22 cellular contexts compared by ENCODE assay signal in the genomic region with DNA sequence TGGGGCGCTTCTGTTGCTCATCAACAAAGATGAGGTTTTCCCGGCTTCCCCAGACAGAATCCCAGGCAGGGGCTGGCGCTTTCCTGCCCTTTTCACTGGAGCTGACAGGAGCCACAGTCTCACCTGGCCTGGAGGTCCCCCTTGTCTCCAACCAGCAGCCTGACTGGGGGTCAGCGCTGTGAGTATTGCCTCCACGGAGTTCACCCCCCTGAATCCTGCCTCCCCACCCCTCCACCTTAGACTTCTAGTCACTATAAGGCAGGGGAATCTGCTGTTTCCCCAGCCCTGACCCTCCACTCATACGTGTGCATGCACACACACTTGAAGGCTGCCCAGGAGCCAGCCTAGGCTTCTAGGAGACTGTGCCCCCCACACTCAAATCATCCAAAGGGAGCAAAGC. TPM values are rescaled to one million over a fixed set of nuclear protein-coding genes. Genes with fewer than 3 reads are reported as not detected.
"Had no signal": no experiment of that assay in that cellular context is flagged by ENCODE, and none has a peak within 500 bp of the region (broad histone marks: within the 10 kb centered on the region; RNA-seq: fewer than 3 reads in every experiment).

No MANE protein-coding gene starts in this region.

- H3K27me3 ChIP-seq: dorsolateral prefrontal cortex, gastrocnemius medialis, upper lobe of right lung had no signal

- H3K4me1 Mint-ChIP-seq: brain, mesothelial cell of epicardium, nephron had no signal

- H3K9me3 Mint-ChIP-seq: activated naive CD4-positive, alpha-beta T cell treated with anti-CD3 and anti-CD28 coated beads, Interleukin-2, amount 10 ng/mL, durations not matched to agents 7 days and 5 days; activated T-cell treated with anti-CD3 and anti-CD28 coated beads, Interleukin-2, amount 50 U/mL, for 72 hours; effector memory CD8-positive, alpha-beta T cell; mesothelial cell of epicardium; nephron; stimulated activated naive B cell treated with anti-CD40 and anti-IgM and Interleukin-4, amounts not matched to agents 10 μg/mL and 1 μg/mL and 100 μg/mL, for 72 hours had no signal

- H3K4me3 ChIP-seq: dorsolateral prefrontal cortex, gastrocnemius medialis, smooth muscle cell, upper lobe of right lung had no signal

- H3K9me3 ChIP-seq: gastrocnemius medialis, upper lobe of right lung had no signal

- DNase-seq: activated CD4-positive, alpha-beta T cell treated with anti-CD3 and anti-CD28 coated beads for 1 hour; activated CD4-positive, alpha-beta T cell treated with anti-CD3 and anti-CD28 coated beads, Interleukin-2, amount 50 U/mL, for 1 hour; activated CD8-positive, alpha-beta T cell treated with anti-CD3 and anti-CD28 coated beads, Interleukin-2, amount 10 ng/mL, durations not matched to agents 7 days and 5 days; activated effector memory CD4-positive, alpha-beta T cell treated with anti-CD3 and anti-CD28 coated beads, Interleukin-2, amount 50 U/mL, for 16 hours; activated naive CD4-positive, alpha-beta T cell treated with anti-CD3 and anti-CD28 coated beads, Interleukin-2, amount 10 ng/mL, durations not matched to agents 7 days and 5 days; activated T-cell treated with anti-CD3 and anti-CD28 coated beads, Interleukin-2, amount 50 U/mL, for 72 hours; dorsolateral prefrontal cortex; effector memory CD8-positive, alpha-beta T cell; gastrocnemius medialis; hypothalamus; left ventricle myocardium superior; mammary epithelial cell; stimulated activated CD4-positive, alpha-beta T cell treated with anti-CD3 and anti-CD28 coated beads, Interleukin-15, amount 100 ng/mL, for 24 hours; stimulated activated naive B cell treated with anti-CD40 and anti-IgM and Interleukin-4, amounts not matched to agents 10 μg/mL and 1 μg/mL and 100 μg/mL, for 72 hours; T-helper 1 cell had no signal

- H3K36me3 ChIP-seq: gastrocnemius medialis, upper lobe of right lung had no signal

- H3K27ac Mint-ChIP-seq: activated CD8-positive, alpha-beta T cell treated with anti-CD3 and anti-CD28 coated beads, Interleukin-2, amount 10 ng/mL, durations not matched to agents 7 days and 5 days; activated naive CD4-positive, alpha-beta T cell treated with anti-CD3 and anti-CD28 coated beads, Interleukin-2, amount 10 ng/mL, durations not matched to agents 7 days and 5 days; activated T-cell treated with anti-CD3 and anti-CD28 coated beads, Interleukin-2, amount 50 U/mL, for 72 hours; brain; effector memory CD8-positive, alpha-beta T cell; mesothelial cell of epicardium; nephron; stimulated activated naive B cell treated with anti-CD40 and anti-IgM and Interleukin-4, amounts not matched to agents 10 μg/mL and 1 μg/mL and 100 μg/mL, for 72 hours had no signal

- H3K27me3 Mint-ChIP-seq: brain; stimulated activated naive B cell treated with anti-CD40 and anti-IgM and Interleukin-4, amounts not matched to agents 10 μg/mL and 1 μg/mL and 100 μg/mL, for 72 hours had no signal

- ATAC-seq: activated CD8-positive, alpha-beta T cell treated with anti-CD3 and anti-CD28 coated beads, Interleukin-2, amount 10 ng/mL, durations not matched to agents 7 days and 5 days; activated T-cell treated with anti-CD3 and anti-CD28 coated beads, Interleukin-2, amount 50 U/mL, for 72 hours; effector memory CD8-positive, alpha-beta T cell; esophagus mucosa; gastrocnemius medialis; left ventricle myocardium superior; sciatic nerve; stimulated activated naive B cell treated with anti-CD40 and anti-IgM and Interleukin-4, amounts not matched to agents 10 μg/mL and 1 μg/mL and 100 μg/mL, for 72 hours; upper lobe of right lung had no signal

- H3K36me3 Mint-ChIP-seq: activated naive CD4-positive, alpha-beta T cell treated with anti-CD3 and anti-CD28 coated beads, Interleukin-2, amount 10 ng/mL, durations not matched to agents 7 days and 5 days; brain; stimulated activated naive B cell treated with anti-CD40 and anti-IgM and Interleukin-4, amounts not matched to agents 10 μg/mL and 1 μg/mL and 100 μg/mL, for 72 hours had no signal

- H3K27ac ChIP-seq: upper lobe of right lung had no signal

- H3K4me3 Mint-ChIP-seq: activated CD8-positive, alpha-beta T cell treated with anti-CD3 and anti-CD28 coated beads, Interleukin-2, amount 10 ng/mL, durations not matched to agents 7 days and 5 days; activated naive CD4-positive, alpha-beta T cell treated with anti-CD3 and anti-CD28 coated beads, Interleukin-2, amount 10 ng/mL, durations not matched to agents 7 days and 5 days; activated T-cell treated with anti-CD3 and anti-CD28 coated beads, Interleukin-2, amount 50 U/mL, for 72 hours; brain; effector memory CD8-positive, alpha-beta T cell; mesothelial cell of epicardium; nephron; stimulated activated naive B cell treated with anti-CD40 and anti-IgM and Interleukin-4, amounts not matched to agents 10 μg/mL and 1 μg/mL and 100 μg/mL, for 72 hours had no signal

RNA-seq across cellular contexts. Expression of gene LYVE1, which starts 58.8 kb away (rescaled TPM):
- total RNA-seq: activated CD8-positive, alpha-beta T cell treated with anti-CD3 and anti-CD28 coated beads, Interleukin-2, amount 10 ng/mL, durations not matched to agents 7 days and 5 days; activated T-cell treated with anti-CD3 and anti-CD28 coated beads, Interleukin-2, amount 50 U/mL, for 72 hours; mammary epithelial cell; smooth muscle cell had no signal
